ENCODE assay signal across 29 cellular contexts in the genomic region with DNA sequence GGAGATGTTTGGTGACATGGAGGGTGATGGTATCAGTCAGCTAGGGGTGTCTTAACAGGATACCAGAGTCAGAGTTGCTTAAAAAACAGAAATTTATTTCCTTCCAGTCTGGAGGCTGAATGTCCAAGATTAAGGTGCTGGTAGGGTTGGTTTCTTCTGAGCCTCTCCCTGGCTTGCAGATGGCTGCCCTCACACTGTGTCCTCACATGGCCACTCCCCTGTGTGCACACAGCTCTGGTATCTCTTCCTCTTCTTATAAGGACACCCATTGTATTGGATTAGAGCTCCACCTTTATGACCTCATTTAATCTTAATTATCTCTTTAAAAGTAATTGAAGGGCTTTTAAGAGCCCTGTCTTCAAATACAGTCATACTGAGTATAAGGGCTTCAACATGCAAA.
"Had no signal": no experiment of that assay in that cellular context is flagged by ENCODE, and none has a peak within 500 bp of the region (broad histone marks: within the 10 kb centered on the region; RNA-seq: fewer than 3 reads in every experiment).

No MANE protein-coding gene starts in this region.

- H3K27me3 Mint-ChIP-seq: progenitor cell of endocrine pancreas; stimulated activated naive CD8-positive, alpha-beta T cell treated with anti-CD3 and anti-CD28 coated beads, Interleukin-15, amount 100 ng/mL, for 72 hours; type B pancreatic cell had no signal

- H3K27ac ChIP-seq: neural progenitor cell, ovary, parathyroid adenoma, psoas muscle, right lobe of liver, sigmoid colon, suprapubic skin, testis, tibial artery, transverse colon, upper lobe of right lung, uterus had no signal

- H3K4me1 ChIP-seq: parathyroid adenoma, psoas muscle, right lobe of liver, sigmoid colon, suprapubic skin, testis, tibial artery, transverse colon, upper lobe of right lung, uterus had no signal

- H3K79me2 ChIP-seq: parathyroid adenoma had no signal

- H3K9ac ChIP-seq: neural progenitor cell, parathyroid adenoma had no signal

- H2AFZ ChIP-seq: neural progenitor cell, parathyroid adenoma had no signal

- H3K27me3 ChIP-seq: neural progenitor cell, ovary, right lobe of liver, sigmoid colon, suprapubic skin, testis, tibial artery, transverse colon, upper lobe of right lung, uterus had no signal

- DNase-seq: natural killer cell; occipital lobe; ovary; posterior cingulate gyrus; psoas muscle; right cardiac atrium; right lobe of liver; sigmoid colon; small intestine; stimulated activated CD4-positive, alpha-beta T cell treated with anti-CD3 and anti-CD28 coated beads, Interleukin-15, amount 100 ng/mL, for 24 hours; stimulated activated CD4-positive, alpha-beta T cell treated with anti-CD3 and anti-CD28 coated beads, Interleukin-2, amount 100 ng/mL, for 24 hours; stimulated activated CD4-positive, alpha-beta T cell treated with anti-CD3 and anti-CD28 coated beads, Interleukin-2, amount 100 ng/mL, for 48 hours; stimulated activated CD4-positive, alpha-beta T cell treated with anti-CD3 and anti-CD28 coated beads, Interleukin-4, amount 100 ng/mL, for 24 hours; stimulated activated naive CD4-positive, alpha-beta T cell; stimulated activated naive CD8-positive, alpha-beta T cell treated with anti-CD3 and anti-CD28 coated beads, Interleukin-15, amount 100 ng/mL, for 72 hours; stimulated activated naive CD8-positive, alpha-beta T cell treated with anti-CD3 and anti-CD28 coated beads, Interleukin-15, Interleukin-2, amounts not matched to agents 100 U/mL and 50 U/mL, for 24 hours; substantia nigra; testis; tibial artery; transverse colon; upper lobe of right lung; uterus had no signal

- H3K36me3 ChIP-seq: neural progenitor cell, ovary, right lobe of liver, sigmoid colon, suprapubic skin, tibial artery, transverse colon, upper lobe of right lung, uterus had no signal

- H3K36me3 Mint-ChIP-seq: natural killer cell; neural progenitor cell; stimulated activated effector memory CD8-positive, alpha-beta T cell treated with anti-CD3 and anti-CD28 coated beads, Interleukin-12 subunit alpha, Interleukin-12 subunit beta, amount 100 ng/mL, for 72 hours; type B pancreatic cell had no signal

- H3K9me3 ChIP-seq: ovary, psoas muscle, right lobe of liver, suprapubic skin, testis, tibial artery, transverse colon, upper lobe of right lung, uterus had no signal

- H3K4me3 ChIP-seq: neural progenitor cell, ovary, psoas muscle, right lobe of liver, sigmoid colon, suprapubic skin, testis, tibial artery, transverse colon, upper lobe of right lung, uterus had no signal

- H3K27ac Mint-ChIP-seq: natural killer cell; nephron; neural progenitor cell; progenitor cell of endocrine pancreas; stimulated activated effector memory CD8-positive, alpha-beta T cell treated with anti-CD3 and anti-CD28 coated beads, Interleukin-12 subunit alpha, Interleukin-12 subunit beta, amount 100 ng/mL, for 72 hours; stimulated activated naive CD8-positive, alpha-beta T cell treated with anti-CD3 and anti-CD28 coated beads, Interleukin-15, amount 100 ng/mL, for 72 hours; type B pancreatic cell had no signal

- ATAC-seq: natural killer cell; psoas muscle; right cardiac atrium; right lobe of liver; stimulated activated effector memory CD8-positive, alpha-beta T cell treated with anti-CD3 and anti-CD28 coated beads, Interleukin-12 subunit alpha, Interleukin-12 subunit beta, amount 100 ng/mL, for 72 hours; stimulated activated naive CD8-positive, alpha-beta T cell treated with anti-CD3 and anti-CD28 coated beads, Interleukin-15, amount 100 ng/mL, for 72 hours; stimulated activated naive CD8-positive, alpha-beta T cell treated with anti-CD3 and anti-CD28 coated beads, Interleukin-15, Interleukin-2, amounts not matched to agents 100 U/mL and 50 U/mL, for 24 hours; upper lobe of right lung had no signal

- H3K4me1 Mint-ChIP-seq: natural killer cell; nephron; neural progenitor cell; stimulated activated effector memory CD8-positive, alpha-beta T cell treated with anti-CD3 and anti-CD28 coated beads, Interleukin-12 subunit alpha, Interleukin-12 subunit beta, amount 100 ng/mL, for 72 hours; stimulated activated naive CD8-positive, alpha-beta T cell treated with anti-CD3 and anti-CD28 coated beads, Interleukin-15, amount 100 ng/mL, for 72 hours had no signal

- H3K4me2 ChIP-seq: neural progenitor cell had no signal

- H3K9me3 Mint-ChIP-seq: nephron, type B pancreatic cell had no signal

- H3K4me3 Mint-ChIP-seq: natural killer cell; nephron; neural progenitor cell; stimulated activated effector memory CD8-positive, alpha-beta T cell treated with anti-CD3 and anti-CD28 coated beads, Interleukin-12 subunit alpha, Interleukin-12 subunit beta, amount 100 ng/mL, for 72 hours; stimulated activated naive CD8-positive, alpha-beta T cell treated with anti-CD3 and anti-CD28 coated beads, Interleukin-15, amount 100 ng/mL, for 72 hours; type B pancreatic cell had no signal
